9 cellular contexts compared by ENCODE assay signal in genomic region chr15:79922512-79923067, GRCh38. TPM values are rescaled to one million over a fixed set of nuclear protein-coding genes. Genes with fewer than 3 reads are reported as not detected.
DNase-seq lines count a peak whose midpoint lies in the region; ATAC-seq and TF ChIP-seq lines count a peak whose summit lies in the region.
"Had no signal": no experiment of that assay in that cellular context is flagged by ENCODE, and none has a peak within 500 bp of the region (broad histone marks: within the 10 kb centered on the region; RNA-seq: fewer than 3 reads in every experiment).

No MANE protein-coding gene starts in this region.

- peaks cover 15% of the 10 kb centered on the region for H3K4me1 Mint-ChIP-seq in CD8-positive, alpha-beta T cell (ENCODE audit: low read depth)

- peaks cover 4% of the 10 kb centered on the region for H3K36me3 ChIP-seq in CD8-positive, alpha-beta T cell (ENCODE audit: insufficient read depth, low read length)
- H3K36me3 ChIP-seq in MG63: peaks cover 43% of the 10 kb centered on the region
- H3K36me3 ChIP-seq in duodenal mucosa (ENCODE audit: control insufficient read depth in 1 of 2, insufficient read depth in 2 of 2, low read length in 2 of 2): peaks cover 0 to 16% of the 10 kb centered on the region in 2 donors
- H3K36me3 ChIP-seq in neural cell (ENCODE audit: insufficient read depth, low read length): no peaks in the 10 kb centered on the region

- peaks cover 54% of the 10 kb centered on the region for H3K36me3 Mint-ChIP-seq in CD8-positive, alpha-beta T cell

- no peaks in the 10 kb centered on the region for H3K27me3 Mint-ChIP-seq in CD8-positive, alpha-beta T cell (ENCODE audit: low read depth)

- H3K4me3 ChIP-seq in CD8-positive, alpha-beta T cell (ENCODE audit: low read depth, low read length): peak overlapping the region; percentile 76
- peak overlapping the region; percentile 84 for H3K4me3 ChIP-seq in MG63
- H3K4me3 ChIP-seq in duodenal mucosa (ENCODE audit: low read depth in 1 of 2, low read length in 2 of 2): peak overlapping the region; percentile 88 to 93
- H3K4me3 ChIP-seq in neural cell (ENCODE audit: low read length): peak overlapping the region; percentile 87

- no peak for TF ChIP-seq RAD21 in neural cell (conservative IDR thresholded peaks at IDR 0.05)

- H3K9me2 ChIP-seq in neural cell (ENCODE audit: insufficient read depth, low read length): no peaks in the 10 kb centered on the region

- POLR2A ChIA-PET in CD8-positive, alpha-beta T cell (lab: Charles Lee): interaction anchor here (0.6 to 3.4 kb wide), 11 partner anchors 9 to 137 kb away, joined by 3 to 78 read pairs (median 6); partner anchors contain the start of genes BCL2A1, MTHFS and ZFAND6

- H2AFZ ChIP-seq in neural cell (ENCODE audit: low read depth, low read length): peak overlapping the region; percentile 100

- no peak for TF ChIP-seq CTCF in CD8-positive, alpha-beta T cell (IDR thresholded peaks at IDR 0.05)
- no peak for TF ChIP-seq CTCF in neural cell (IDR thresholded peaks at IDR 0.05; ENCODE audit: poor library complexity, severe bottlenecking)

- H3K27ac Mint-ChIP-seq in CD8-positive, alpha-beta T cell: peak overlapping the region; percentile 93

- H4K20me1 ChIP-seq in neural cell (ENCODE audit: insufficient read depth): no peaks in the 10 kb centered on the region

- no peaks in the 10 kb centered on the region for H3K27me3 ChIP-seq in CD8-positive, alpha-beta T cell (ENCODE audit: insufficient read depth, low read length)
- no peaks in the 10 kb centered on the region for H3K27me3 ChIP-seq in MG63
- H3K27me3 ChIP-seq in duodenal mucosa (ENCODE audit: control insufficient read depth in 1 of 2, insufficient read depth in 2 of 2, low read length in 2 of 2): no peaks in the 10 kb centered on the region
- H3K27me3 ChIP-seq in neural cell (ENCODE audit: insufficient read depth, low read depth, low read length): no peaks in the 10 kb centered on the region

- H3K9me3 ChIP-seq in CD8-positive, alpha-beta T cell (ENCODE audit: low read length): peaks cover 13% of the 10 kb centered on the region
- H3K9me3 ChIP-seq in MG63 (peaks cover 27% of the 10 kb centered on the region), duodenal mucosa (ENCODE audit: control insufficient read depth in 1 of 2, low read length in 2 of 2) (peaks cover 23 to 34% of the 10 kb centered on the region in 2 donors), neural cell (ENCODE audit: low read length) (no peaks in the 10 kb centered on the region)

- intact Hi-C loops in CD8-positive, alpha-beta T cell (cut with DNase I, micrococcal nuclease): loop anchor here (1.0 to 10.0 kb wide), 10 partner anchors 25 to 1050 kb away; partner anchors contain the start of genes FAH (in 2 of the 2), MTHFS (in 2 of the 2), ZFAND6 (in 2 of the 2) and BCL2A1 (in 1 of the 2)

- no peak for TF ChIP-seq EP300 in neural cell (conservative IDR thresholded peaks at IDR 0.05; ENCODE audit: poor library complexity, severe bottlenecking)

- peak overlapping the region; percentile 94 to 96 for H3K9ac ChIP-seq in duodenal mucosa (ENCODE audit: low read depth in 1 of 2, low read length in 2 of 2)
- H3K9ac ChIP-seq in neural cell (ENCODE audit: low read length): peak overlapping the region; percentile 98

- DNase-seq in CD8-positive, alpha-beta T cell: no peak
- DNase-seq in MG63 (no peak), dermis blood vessel endothelial cell (no peak)

- peaks cover 11% of the 10 kb centered on the region for H3K4me1 ChIP-seq in CD8-positive, alpha-beta T cell (ENCODE audit: insufficient read depth, low read length)
- H3K4me1 ChIP-seq in duodenal mucosa (ENCODE audit: control insufficient read depth in 1 of 2, insufficient read depth in 2 of 2, low read length in 2 of 2): peaks cover 6 to 13% of the 10 kb centered on the region in 2 donors

- no peak for ATAC-seq in CD8-positive, alpha-beta T cell
- ATAC-seq in GM18520 (IDR thresholded peaks at IDR 0.05; ENCODE audit: unreplicated experiment) (no peak), HG02981 (IDR thresholded peaks at IDR 0.05; ENCODE audit: unreplicated experiment) (no peak), HG02759 (IDR thresholded peaks at IDR 0.05; ENCODE audit: unreplicated experiment) (no peak)

- H3K4me2 ChIP-seq in neural cell (ENCODE audit: low read length): peak overlapping the region; percentile 32

- peak overlapping the region; percentile 91 for H3K4me3 Mint-ChIP-seq in CD8-positive, alpha-beta T cell

- H3K79me2 ChIP-seq in neural cell (replicated peaks; ENCODE audit: insufficient read depth, low read length): peaks cover 26% of the 10 kb centered on the region

- peak overlapping the region; percentile 90 for H3K27ac ChIP-seq in CD8-positive, alpha-beta T cell (ENCODE audit: low read depth, low read length)
- H3K27ac ChIP-seq in duodenal mucosa (ENCODE audit: low read depth, low read length) (peak overlapping the region; percentile 98), neural cell (ENCODE audit: low read length) (peak overlapping the region; percentile 96)

- peaks cover 20% of the 10 kb centered on the region for H3K9me3 Mint-ChIP-seq in CD8-positive, alpha-beta T cell

- CTCF ChIA-PET in CD8-positive, alpha-beta T cell (lab: Charles Lee): interaction anchor here (0.9 to 3.0 kb wide), 8 partner anchors 17 to 154 kb away, joined by 3 to 15 read pairs (median 4); no protein-coding TSS in a partner anchor

- H3F3A ChIP-seq in neural cell (ENCODE audit: insufficient read depth, low read length, poor library complexity, severe bottlenecking): no peaks in the 10 kb centered on the region

TF ChIP-seq in neural cell, 6 proteins besides CTCF, POLR2A, EP300 and RAD21:
- no peak for TF ChIP-seq TAF1 (IDR thresholded peaks at IDR 0.05; ENCODE audit: low read depth)
- TF ChIP-seq REST (IDR thresholded peaks at IDR 0.05; ENCODE audit: borderline replicate concordance): no peak
- no peak for TF ChIP-seq POLR2AphosphoS5 (IDR thresholded peaks at IDR 0.05)
- TF ChIP-seq EZH2 (IDR thresholded peaks at IDR 0.05; ENCODE audit: borderline replicate concordance, insufficient read depth, low read length, poor library complexity, severe bottlenecking): no peak
- peak; percentile 63 for TF ChIP-seq MXI1 (conservative IDR thresholded peaks at IDR 0.05; ENCODE audit: poor library complexity, severe bottlenecking)
TF ChIP-seq in neural cell: peak in this region for 1.

RNA-seq across cellular contexts. Expression of gene MTHFS, which starts 25.8 kb away (rescaled TPM):
- 1 to 10 TPM; 5.1 to 7.8 TPM for total RNA-seq in CD8-positive, alpha-beta T cell
- 72.8 and 225 TPM in 2 replicates for total RNA-seq in MG63 (2014; rRNA removed; shearing (Covaris generic); ENCODE audit: low replicate concordance)
- 9.0 and 12.8 TPM in 2 replicates for polyA plus RNA-seq in neural cell
- 9.5 and 11.0 TPM in 2 replicates for polyA minus RNA-seq in neural cell
- total RNA-seq in dermis blood vessel endothelial cell: 8.7 and 13.1 TPM in 2 replicates

RNA-seq across cellular contexts. Expression of gene BCL2A1, which starts 48.4 kb away (rescaled TPM):
- total RNA-seq in CD8-positive, alpha-beta T cell: 10 to 100 TPM; 24.5 to 27.1 TPM
- 6.0 TPM in 1 of 2 replicates, not detected in the other for total RNA-seq in MG63 (2014; rRNA removed; shearing (Covaris generic); ENCODE audit: low replicate concordance)
- polyA plus RNA-seq in neural cell: not detected in 2 replicates
- not detected in 2 replicates for polyA minus RNA-seq in neural cell
- total RNA-seq in dermis blood vessel endothelial cell: not detected in 2 replicates
- total RNA-seq: lung microvascular endothelial cell had no signal
